Comparison of ENCODE assay signal across 1 cellular context in genomic region chr14:24057867-24058259, GRCh38.
TF ChIP-seq lines count a peak whose summit lies in the region.

No MANE protein-coding gene starts in this region.

TF ChIP-seq in A549, 52 proteins besides CTCF, POLR2A, EP300 and RAD21:
- no peak for TF ChIP-seq ZSCAN20 (CRISPR knock-in tag; IDR thresholded peaks at IDR 0.05)
- TF ChIP-seq BHLHE40 (IDR thresholded peaks at IDR 0.05; ENCODE audit: low read depth, low read length) = no peak
- no peak for TF ChIP-seq HOXB13 (CRISPR knock-in tag; IDR thresholded peaks at IDR 0.05; ENCODE audit: low read depth)
- no peak for TF ChIP-seq POLR2AphosphoS2 (conservative IDR thresholded peaks at IDR 0.05; ENCODE audit: low read length)
- TF ChIP-seq SREBF2 (IDR thresholded peaks at IDR 0.05) = no peak
- no peak for TF ChIP-seq JUN (IDR thresholded peaks at IDR 0.05)
- no peak for TF ChIP-seq GATA3 (IDR thresholded peaks at IDR 0.05; ENCODE audit: borderline replicate concordance)
- no peak for TF ChIP-seq HES2 (IDR thresholded peaks at IDR 0.05)
TF ChIP-seq in A549: peak in this region for 0.
